Comparison of ENCODE assay signal across 18 cellular contexts in genomic region chr3:26345613-26346012, GRCh38.
A peak's percentile ranks its signal among the peaks of the same experiment; 100 is the strongest.
DNase-seq lines count a peak whose midpoint lies in the region; ATAC-seq and TF ChIP-seq lines count a peak whose summit lies in the region.
"Had no signal": no experiment of that assay in that cellular context is flagged by ENCODE, and none has a peak within 500 bp of the region (broad histone marks: within the 10 kb centered on the region; RNA-seq: fewer than 3 reads in every experiment).

No MANE protein-coding gene starts in this region.

- H3K79me1 ChIP-seq in H9 (ENCODE audit: insufficient read depth, low read depth, low read length, poor library complexity, severe bottlenecking) (no peaks in the 10 kb centered on the region), mesendoderm (ENCODE audit: low read length) (no peaks in the 10 kb centered on the region)

- H2AK5ac ChIP-seq in H9 (ENCODE audit: insufficient read length, low read length) (no peak overlapping the region), mesendoderm (ENCODE audit: low read length) (no peak overlapping the region)

- DNase-seq in H9 (peak; percentile 44), endodermal cell (peak; percentile 57), mesendoderm (peak; percentile 16), midbrain (lab: John Stamatoyannopoulos, UW) (no peak), NOMO-1 treated with dmso at 0.1 percent for 144 hours (lab: John Stamatoyannopoulos, UW; ENCODE audit: unreplicated experiment) (no peak)
- no peak for DNase-seq in effector CD4-positive, alpha-beta T cell
- DNase-seq: AML-193; CD4-positive, alpha-beta memory T cell; DMS153; DMS79; GM23248 had no signal

- H4K20me1 ChIP-seq in H9 (ENCODE audit: control insufficient read depth, insufficient read depth, insufficient read length): no peaks in the 10 kb centered on the region

- H4K5ac ChIP-seq in H9 (ENCODE audit: insufficient read length, low read depth, low read length) (no peak overlapping the region), mesendoderm (ENCODE audit: low read length) (no peak overlapping the region)

- no peak overlapping the region for H2BK120ac ChIP-seq in H9 (ENCODE audit: low read depth, low read length, poor library complexity, severe bottlenecking)
- no peak overlapping the region for H2BK120ac ChIP-seq in mesendoderm (ENCODE audit: low read depth, low read length)

- H3K36me3 ChIP-seq in endodermal cell (ENCODE audit: control insufficient read depth, insufficient read depth, low read length): no peaks in the 10 kb centered on the region
- no peaks in the 10 kb centered on the region for H3K36me3 ChIP-seq in mesendoderm (ENCODE audit: control insufficient read depth, insufficient read depth, low read length)
- H3K36me3 ChIP-seq: HAP-1 had no signal

- H4K8ac ChIP-seq in H9 (replicated peaks; ENCODE audit: insufficient read length, low read depth, low read length): no peak overlapping the region
- no peak overlapping the region for H4K8ac ChIP-seq in mesendoderm (ENCODE audit: low read depth, low read length)

- H4K91ac ChIP-seq in H9 (ENCODE audit: insufficient read length, low read depth, low read length): no peak overlapping the region

- H3K27me3 ChIP-seq in H9 (ENCODE audit: insufficient read depth, low read length) (no peaks in the 10 kb centered on the region), endodermal cell (ENCODE audit: control insufficient read depth, insufficient read depth, low read length, poor library complexity, severe bottlenecking) (no peaks in the 10 kb centered on the region), mesendoderm (ENCODE audit: insufficient read depth, low read length, poor library complexity) (no peaks in the 10 kb centered on the region)

- no peaks in the 10 kb centered on the region for H3K23me2 ChIP-seq in H9 (ENCODE audit: insufficient read length, low read depth, low read length, poor library complexity, severe bottlenecking)

- H3K4me1 ChIP-seq in H9 (ENCODE audit: insufficient read depth, low read length): no peaks in the 10 kb centered on the region
- no peaks in the 10 kb centered on the region for H3K4me1 ChIP-seq in endodermal cell (ENCODE audit: control insufficient read depth, insufficient read depth, low read length)
- no peaks in the 10 kb centered on the region for H3K4me1 ChIP-seq in mesendoderm (ENCODE audit: control insufficient read depth, low read depth, low read length)
- H3K4me1 ChIP-seq: A549, HAP-1 had no signal

- H3K27me3 Mint-ChIP-seq in H9 (ENCODE audit: low read depth) (0 out of 2 replicates have a peak, but pooled peaks cover 1% of the 10 kb centered on the region), endodermal cell (ENCODE audit: insufficient read depth) (peaks cover 2% of the 10 kb centered on the region)
- H3K27me3 Mint-ChIP-seq: CD4-positive, alpha-beta memory T cell had no signal

- H3K27ac Mint-ChIP-seq in H9 (no peak overlapping the region), endodermal cell (no peak overlapping the region)
- H3K27ac Mint-ChIP-seq: CD4-positive, alpha-beta memory T cell had no signal

- H3K9me3 ChIP-seq in H9 (ENCODE audit: control insufficient read depth, low read depth, low read length): no peaks in the 10 kb centered on the region
- no peaks in the 10 kb centered on the region for H3K9me3 ChIP-seq in endodermal cell (ENCODE audit: control insufficient read depth, low read length)
- H3K9me3 ChIP-seq: A549, HAP-1 had no signal

- H2BK20ac ChIP-seq in H9 (ENCODE audit: low read depth, low read length, poor library complexity, severe bottlenecking): no peak overlapping the region

- H3K36me3 Mint-ChIP-seq in H9 (ENCODE audit: insufficient read depth in 1 of 3, low read depth in 3 of 3) (no peaks in the 10 kb centered on the region; a peak in 1 of 7 replicates), endodermal cell (ENCODE audit: low read depth) (no peaks in the 10 kb centered on the region)
- H3K36me3 Mint-ChIP-seq: CD14-positive monocyte; CD4-positive, alpha-beta memory T cell had no signal

- H2BK15ac ChIP-seq in H9 (ENCODE audit: low read depth, low read length): no peak overlapping the region
- no peak overlapping the region for H2BK15ac ChIP-seq in mesendoderm (replicated peaks; ENCODE audit: low read depth)

- H2AFZ ChIP-seq in H9 (ENCODE audit: low read length): no peak overlapping the region
- H2AFZ ChIP-seq: GM23248 had no signal

- no peak overlapping the region for H3K56ac ChIP-seq in H9 (ENCODE audit: insufficient read length, low read depth, low read length)
- no peak overlapping the region for H3K56ac ChIP-seq in mesendoderm (ENCODE audit: low read length)

- H2BK5ac ChIP-seq in H9 (ENCODE audit: insufficient read length, low read length): no peak overlapping the region
- H2BK5ac ChIP-seq in mesendoderm (ENCODE audit: low read length): no peak overlapping the region

- no peak for ATAC-seq in HG03196 (IDR thresholded peaks at IDR 0.05; ENCODE audit: unreplicated experiment)
- ATAC-seq: A549, GM12878 had no signal

- no peak overlapping the region for H2BK12ac ChIP-seq in H9 (ENCODE audit: insufficient read length, low read depth, low read length)

- no peak overlapping the region for H3K9ac ChIP-seq in H9 (ENCODE audit: extremely low read depth, insufficient read length, low read length)
- H3K9ac ChIP-seq in endodermal cell (ENCODE audit: extremely low read depth, low read length, poor library complexity, severe bottlenecking): no peak overlapping the region
- no peak overlapping the region for H3K9ac ChIP-seq in mesendoderm (ENCODE audit: low read length)
- H3K9ac ChIP-seq: GM23248 had no signal

- H3K4me2 ChIP-seq in H9 (ENCODE audit: insufficient read depth, insufficient read length, low read length) (no peak overlapping the region), mesendoderm (ENCODE audit: low read length) (no peak overlapping the region)
- H3K4me2 ChIP-seq: A549 had no signal

- WGBS in H9 (ENCODE audit: extremely low coverage, insufficient read length, low lambda C conversion rate): no CpG with 5 or more reads among the region's 10 CpGs
- WGBS in endodermal cell (ENCODE audit: insufficient coverage in 1 of 2, insufficient read length in 1 of 2), 2 experiments: 90 to 100% methylated on average over 2 to 10 of the region's 10 CpGs
- no CpG with 5 or more reads among the region's 10 CpGs for WGBS in mesendoderm (ENCODE audit: extremely low coverage, insufficient coverage, low lambda C conversion rate)

- H3K79me2 ChIP-seq in H9 (ENCODE audit: insufficient read depth, low read length): no peaks in the 10 kb centered on the region
- no peaks in the 10 kb centered on the region for H3K79me2 ChIP-seq in mesendoderm (ENCODE audit: control insufficient read depth, insufficient read depth, low read length)

- H3K14ac ChIP-seq in H9 (ENCODE audit: insufficient read depth, low read length): no peak overlapping the region

- H3K4me3 ChIP-seq in endodermal cell (ENCODE audit: low read length) (no peak overlapping the region), mesendoderm (ENCODE audit: low read length) (no peak overlapping the region)
- H3K4me3 ChIP-seq: A549, GM12878, GM23248, HAP-1 had no signal

- H3K4me3 Mint-ChIP-seq in H9: no peak overlapping the region
- H3K4me3 Mint-ChIP-seq in endodermal cell: no peak overlapping the region
- H3K4me3 Mint-ChIP-seq: CD14-positive monocyte; CD4-positive, alpha-beta memory T cell had no signal

- H3K9me3 Mint-ChIP-seq in H9 (peaks cover 0 to 6% of the 10 kb centered on the region in 2 experiments; a peak in 2 of 5 replicates), endodermal cell (no peaks in the 10 kb centered on the region)

- H3K18ac ChIP-seq in H9 (ENCODE audit: insufficient read length, low read depth, low read length) (no peak overlapping the region), mesendoderm (ENCODE audit: low read length) (no peak overlapping the region)

- H3K4me1 Mint-ChIP-seq in H9: no peaks in the 10 kb centered on the region
- H3K4me1 Mint-ChIP-seq in endodermal cell: no peaks in the 10 kb centered on the region
- H3K4me1 Mint-ChIP-seq: CD14-positive monocyte; CD4-positive, alpha-beta memory T cell had no signal

- TF ChIP-seq CTCF in C4-2B (conservative IDR thresholded peaks at IDR 0.05) (peak; percentile 9; the same call in 1 of the 2 replicates), H9 (conservative IDR thresholded peaks at IDR 0.05) (peak; percentile 55), endodermal cell (conservative IDR thresholded peaks at IDR 0.05) (peak; percentile 64)

- H3K4ac ChIP-seq in H9 (ENCODE audit: low read depth, low read length) (no peak overlapping the region), mesendoderm (ENCODE audit: low read depth, low read length) (no peak overlapping the region)

- H3K27ac ChIP-seq in C4-2B (no peak overlapping the region), H9 (ENCODE audit: insufficient read length, low read depth, low read length) (no peak overlapping the region), endodermal cell (ENCODE audit: low read depth, low read length) (no peak overlapping the region), mesendoderm (ENCODE audit: low read depth, low read length) (no peak overlapping the region)
- H3K27ac ChIP-seq: 22Rv1, A549, GM23248 had no signal

- H3K23ac ChIP-seq in H9 (ENCODE audit: insufficient read length, low read depth, low read length): no peak overlapping the region
- no peak overlapping the region for H3K23ac ChIP-seq in mesendoderm (ENCODE audit: low read length)

- H3T11ph ChIP-seq in H9 (ENCODE audit: low read length): no peak overlapping the region

Comparison
In these comparisons a context has a peak if more than half of its experiments do, and no peak if none do; other contexts are left out.
1. CTCF ChIP-seq: peak in every context shown above with its lines; median percentile 64 in endodermal cell; 55 in H9; 9 in C4-2B.
2. DNase-seq: peak in H9 (single experiment), endodermal cell (single experiment) and mesendoderm (single experiment); none in effector CD4-positive, alpha-beta T cell (single experiment), midbrain (single experiment) and NOMO-1 treated with dmso at 0.1 percent for 144 hours (single experiment).